1 cellular context compared by ENCODE assay signal in the genomic region with DNA sequence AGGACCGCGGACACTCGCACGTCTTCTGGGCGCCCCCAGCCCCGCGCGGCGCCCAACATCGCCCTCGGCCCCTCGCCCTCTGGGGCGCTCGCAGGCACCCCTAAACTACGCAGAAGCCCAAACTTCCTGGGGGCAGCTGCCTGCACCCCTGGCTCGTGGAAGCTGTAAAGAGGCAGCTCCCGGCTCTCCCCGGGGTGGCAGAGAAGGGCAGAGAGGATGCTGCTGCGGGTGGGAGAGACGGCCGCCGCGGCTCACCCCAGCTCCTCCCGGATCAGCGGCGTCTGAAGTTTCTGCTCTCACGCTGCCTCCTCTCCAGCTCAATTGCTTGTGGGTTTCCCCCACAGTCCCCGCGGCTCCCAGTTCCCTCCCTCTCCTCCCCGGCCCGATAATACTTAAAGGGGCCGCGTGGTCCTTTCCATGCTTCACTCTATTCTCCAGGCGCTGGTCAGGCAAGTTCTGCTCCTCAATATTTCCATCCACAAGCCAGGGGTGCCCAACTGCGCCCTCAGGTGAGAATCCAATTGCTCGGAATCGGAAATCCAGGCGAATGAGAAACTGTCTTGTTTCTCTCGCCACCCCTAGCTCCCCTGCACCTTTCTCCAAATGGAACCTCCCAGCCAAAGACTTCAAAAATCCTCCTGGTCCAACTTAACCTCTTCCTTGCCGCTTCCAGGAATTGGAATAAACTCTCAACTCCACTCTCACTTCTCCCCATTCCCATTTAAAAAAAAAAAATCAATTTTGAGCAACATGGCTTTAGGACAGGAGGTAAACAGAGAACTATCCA.
TF ChIP-seq lines count a peak whose summit lies in the region.

No MANE protein-coding gene starts in this region.

TF ChIP-seq in GM12878, 131 proteins besides CTCF, POLR2A, EP300 and RAD21 (continued from another document):
- TF ChIP-seq, protein P1, sequence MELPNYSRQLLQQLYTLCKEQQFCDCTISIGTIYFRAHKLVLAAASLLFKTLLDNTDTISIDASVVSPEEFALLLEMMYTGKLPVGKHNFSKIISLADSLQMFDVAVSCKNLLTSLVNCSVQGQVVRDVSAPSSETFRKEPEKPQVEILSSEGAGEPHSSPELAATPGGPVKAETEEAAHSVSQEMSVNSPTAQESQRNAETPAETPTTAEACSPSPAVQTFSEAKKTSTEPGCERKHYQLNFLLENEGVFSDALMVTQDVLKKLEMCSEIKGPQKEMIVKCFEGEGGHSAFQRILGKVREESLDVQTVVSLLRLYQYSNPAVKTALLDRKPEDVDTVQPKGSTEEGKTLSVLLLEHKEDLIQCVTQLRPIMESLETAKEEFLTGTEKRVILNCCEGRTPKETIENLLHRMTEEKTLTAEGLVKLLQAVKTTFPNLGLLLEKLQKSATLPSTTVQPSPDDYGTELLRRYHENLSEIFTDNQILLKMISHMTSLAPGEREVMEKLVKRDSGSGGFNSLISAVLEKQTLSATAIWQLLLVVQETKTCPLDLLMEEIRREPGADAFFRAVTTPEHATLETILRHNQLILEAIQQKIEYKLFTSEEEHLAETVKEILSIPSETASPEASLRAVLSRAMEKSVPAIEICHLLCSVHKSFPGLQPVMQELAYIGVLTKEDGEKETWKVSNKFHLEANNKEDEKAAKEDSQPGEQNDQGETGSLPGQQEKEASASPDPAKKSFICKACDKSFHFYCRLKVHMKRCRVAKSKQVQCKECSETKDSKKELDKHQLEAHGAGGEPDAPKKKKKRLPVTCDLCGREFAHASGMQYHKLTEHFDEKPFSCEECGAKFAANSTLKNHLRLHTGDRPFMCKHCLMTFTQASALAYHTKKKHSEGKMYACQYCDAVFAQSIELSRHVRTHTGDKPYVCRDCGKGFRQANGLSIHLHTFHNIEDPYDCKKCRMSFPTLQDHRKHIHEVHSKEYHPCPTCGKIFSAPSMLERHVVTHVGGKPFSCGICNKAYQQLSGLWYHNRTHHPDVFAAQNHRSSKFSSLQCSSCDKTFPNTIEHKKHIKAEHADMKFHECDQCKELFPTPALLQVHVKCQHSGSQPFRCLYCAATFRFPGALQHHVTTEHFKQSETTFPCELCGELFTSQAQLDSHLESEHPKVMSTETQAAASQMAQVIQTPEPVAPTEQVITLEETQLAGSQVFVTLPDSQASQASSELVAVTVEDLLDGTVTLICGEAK (IDR thresholded peaks at IDR 0.05; ENCODE audit: borderline replicate concordance), result no peak
- no peak for TF ChIP-seq ZNF384 (IDR thresholded peaks at IDR 0.05; ENCODE audit: borderline replicate concordance, low read depth, low read length)
- TF ChIP-seq SPI1 (IDR thresholded peaks at IDR 0.05; ENCODE audit: borderline replicate concordance, insufficient read depth, low read depth, low read length), result peak; percentile 62; the same call in 1 of the 2 replicates
- TF ChIP-seq, protein P2, sequence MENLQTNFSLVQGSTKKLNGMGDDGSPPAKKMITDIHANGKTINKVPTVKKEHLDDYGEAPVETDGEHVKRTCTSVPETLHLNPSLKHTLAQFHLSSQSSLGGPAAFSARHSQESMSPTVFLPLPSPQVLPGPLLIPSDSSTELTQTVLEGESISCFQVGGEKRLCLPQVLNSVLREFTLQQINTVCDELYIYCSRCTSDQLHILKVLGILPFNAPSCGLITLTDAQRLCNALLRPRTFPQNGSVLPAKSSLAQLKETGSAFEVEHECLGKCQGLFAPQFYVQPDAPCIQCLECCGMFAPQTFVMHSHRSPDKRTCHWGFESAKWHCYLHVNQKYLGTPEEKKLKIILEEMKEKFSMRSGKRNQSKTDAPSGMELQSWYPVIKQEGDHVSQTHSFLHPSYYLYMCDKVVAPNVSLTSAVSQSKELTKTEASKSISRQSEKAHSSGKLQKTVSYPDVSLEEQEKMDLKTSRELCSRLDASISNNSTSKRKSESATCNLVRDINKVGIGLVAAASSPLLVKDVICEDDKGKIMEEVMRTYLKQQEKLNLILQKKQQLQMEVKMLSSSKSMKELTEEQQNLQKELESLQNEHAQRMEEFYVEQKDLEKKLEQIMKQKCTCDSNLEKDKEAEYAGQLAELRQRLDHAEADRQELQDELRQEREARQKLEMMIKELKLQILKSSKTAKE (IDR thresholded peaks at IDR 0.05; ENCODE audit: low read depth, poor library complexity, severe bottlenecking), result peak; percentile 93
- TF ChIP-seq CBFB (IDR thresholded peaks at IDR 0.05; ENCODE audit: low read depth), result no peak
- peak; percentile 97 for TF ChIP-seq KLF5 (IDR thresholded peaks at IDR 0.05; ENCODE audit: partially characterized antibody)
- TF ChIP-seq ASH2L (IDR thresholded peaks at IDR 0.05; ENCODE audit: borderline replicate concordance, low read depth), result no peak
- TF ChIP-seq TCF7 (IDR thresholded peaks at IDR 0.05; ENCODE audit: borderline replicate concordance), result no peak
- TF ChIP-seq IKZF2 (IDR thresholded peaks at IDR 0.05), result peak; percentile 50 to 51; a peak in 1 of 4 replicates
- TF ChIP-seq, protein P3, sequence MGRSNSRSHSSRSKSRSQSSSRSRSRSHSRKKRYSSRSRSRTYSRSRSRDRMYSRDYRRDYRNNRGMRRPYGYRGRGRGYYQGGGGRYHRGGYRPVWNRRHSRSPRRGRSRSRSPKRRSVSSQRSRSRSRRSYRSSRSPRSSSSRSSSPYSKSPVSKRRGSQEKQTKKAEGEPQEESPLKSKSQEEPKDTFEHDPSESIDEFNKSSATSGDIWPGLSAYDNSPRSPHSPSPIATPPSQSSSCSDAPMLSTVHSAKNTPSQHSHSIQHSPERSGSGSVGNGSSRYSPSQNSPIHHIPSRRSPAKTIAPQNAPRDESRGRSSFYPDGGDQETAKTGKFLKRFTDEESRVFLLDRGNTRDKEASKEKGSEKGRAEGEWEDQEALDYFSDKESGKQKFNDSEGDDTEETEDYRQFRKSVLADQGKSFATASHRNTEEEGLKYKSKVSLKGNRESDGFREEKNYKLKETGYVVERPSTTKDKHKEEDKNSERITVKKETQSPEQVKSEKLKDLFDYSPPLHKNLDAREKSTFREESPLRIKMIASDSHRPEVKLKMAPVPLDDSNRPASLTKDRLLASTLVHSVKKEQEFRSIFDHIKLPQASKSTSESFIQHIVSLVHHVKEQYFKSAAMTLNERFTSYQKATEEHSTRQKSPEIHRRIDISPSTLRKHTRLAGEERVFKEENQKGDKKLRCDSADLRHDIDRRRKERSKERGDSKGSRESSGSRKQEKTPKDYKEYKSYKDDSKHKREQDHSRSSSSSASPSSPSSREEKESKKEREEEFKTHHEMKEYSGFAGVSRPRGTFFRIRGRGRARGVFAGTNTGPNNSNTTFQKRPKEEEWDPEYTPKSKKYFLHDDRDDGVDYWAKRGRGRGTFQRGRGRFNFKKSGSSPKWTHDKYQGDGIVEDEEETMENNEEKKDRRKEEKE (IDR thresholded peaks at IDR 0.05), result peak; percentile 89
- 0 out of 2 replicates have a peak, but pooled peaks have one; percentile 16 for TF ChIP-seq BMI1 (IDR thresholded peaks at IDR 0.05; ENCODE audit: borderline replicate concordance)
- no peak for TF ChIP-seq ZNF274 (IDR thresholded peaks at IDR 0.05; ENCODE audit: insufficient read depth, insufficient read length)
- peak; percentile 50; the same call in 1 of the 2 replicates for TF ChIP-seq IKZF1 (conservative IDR thresholded peaks at IDR 0.05)
- TF ChIP-seq POLR2AphosphoS5 (IDR thresholded peaks at IDR 0.05; ENCODE audit: low read length), result peak; percentile 77
- TF ChIP-seq MTA2 (IDR thresholded peaks at IDR 0.05; ENCODE audit: low read depth), result peak; percentile 45; the same call in 1 of the 2 replicates
- TF ChIP-seq, protein P4, sequence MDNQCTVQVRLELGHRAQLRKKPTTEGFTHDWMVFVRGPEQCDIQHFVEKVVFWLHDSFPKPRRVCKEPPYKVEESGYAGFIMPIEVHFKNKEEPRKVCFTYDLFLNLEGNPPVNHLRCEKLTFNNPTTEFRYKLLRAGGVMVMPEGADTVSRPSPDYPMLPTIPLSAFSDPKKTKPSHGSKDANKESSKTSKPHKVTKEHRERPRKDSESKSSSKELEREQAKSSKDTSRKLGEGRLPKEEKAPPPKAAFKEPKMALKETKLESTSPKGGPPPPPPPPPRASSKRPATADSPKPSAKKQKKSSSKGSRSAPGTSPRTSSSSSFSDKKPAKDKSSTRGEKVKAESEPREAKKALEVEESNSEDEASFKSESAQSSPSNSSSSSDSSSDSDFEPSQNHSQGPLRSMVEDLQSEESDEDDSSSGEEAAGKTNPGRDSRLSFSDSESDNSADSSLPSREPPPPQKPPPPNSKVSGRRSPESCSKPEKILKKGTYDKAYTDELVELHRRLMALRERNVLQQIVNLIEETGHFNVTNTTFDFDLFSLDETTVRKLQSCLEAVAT (IDR thresholded peaks at IDR 0.05), result peak; percentile 64
- TF ChIP-seq ATF7 (IDR thresholded peaks at IDR 0.05; ENCODE audit: low read depth), result peak; percentile 99
- TF ChIP-seq CHD1 (IDR thresholded peaks at IDR 0.05; ENCODE audit: low read depth, low read length), result peak; percentile 95
- peak; percentile 21 for TF ChIP-seq MEF2B (IDR thresholded peaks at IDR 0.05; ENCODE audit: partially characterized antibody, poor library complexity, severe bottlenecking)
- peak; percentile 100 for TF ChIP-seq RELB (IDR thresholded peaks at IDR 0.05; ENCODE audit: low read depth)
- TF ChIP-seq, protein P5, sequence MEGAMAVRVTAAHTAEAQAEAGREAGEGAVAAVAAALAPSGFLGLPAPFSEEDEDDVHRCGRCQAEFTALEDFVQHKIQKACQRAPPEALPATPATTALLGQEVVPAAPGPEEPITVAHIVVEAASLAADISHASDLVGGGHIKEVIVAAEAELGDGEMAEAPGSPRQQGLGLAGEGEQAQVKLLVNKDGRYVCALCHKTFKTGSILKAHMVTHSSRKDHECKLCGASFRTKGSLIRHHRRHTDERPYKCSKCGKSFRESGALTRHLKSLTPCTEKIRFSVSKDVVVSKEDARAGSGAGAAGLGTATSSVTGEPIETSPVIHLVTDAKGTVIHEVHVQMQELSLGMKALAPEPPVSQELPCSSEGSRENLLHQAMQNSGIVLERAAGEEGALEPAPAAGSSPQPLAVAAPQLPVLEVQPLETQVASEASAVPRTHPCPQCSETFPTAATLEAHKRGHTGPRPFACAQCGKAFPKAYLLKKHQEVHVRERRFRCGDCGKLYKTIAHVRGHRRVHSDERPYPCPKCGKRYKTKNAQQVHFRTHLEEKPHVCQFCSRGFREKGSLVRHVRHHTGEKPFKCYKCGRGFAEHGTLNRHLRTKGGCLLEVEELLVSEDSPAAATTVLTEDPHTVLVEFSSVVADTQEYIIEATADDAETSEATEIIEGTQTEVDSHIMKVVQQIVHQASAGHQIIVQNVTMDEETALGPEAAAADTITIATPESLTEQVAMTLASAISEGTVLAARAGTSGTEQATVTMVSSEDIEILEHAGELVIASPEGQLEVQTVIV (IDR thresholded peaks at IDR 0.05; ENCODE audit: borderline replicate concordance, partially characterized antibody), result peak; percentile 78
- no peak for TF ChIP-seq NRF1 (conservative IDR thresholded peaks at IDR 0.05; ENCODE audit: low read depth, low read length)
- TF ChIP-seq TAF1 (IDR thresholded peaks at IDR 0.05; ENCODE audit: borderline replicate concordance, low read depth, low read length), result peak; percentile 17; the same call in 1 of the 2 replicates
- TF ChIP-seq RELA (IDR thresholded peaks at IDR 0.05; ENCODE audit: borderline replicate concordance, partially characterized antibody), result peak; percentile 26
- TF ChIP-seq CBX3 (IDR thresholded peaks at IDR 0.05; ENCODE audit: borderline replicate concordance, low read depth), result no peak
- TF ChIP-seq NR2C2 (IDR thresholded peaks at IDR 0.05; ENCODE audit: borderline replicate concordance, control insufficient read depth, insufficient read length, low read depth), result no peak
- TF ChIP-seq CBX5 (IDR thresholded peaks at IDR 0.05; ENCODE audit: low read depth), result no peak
- TF ChIP-seq SRF (IDR thresholded peaks at IDR 0.05; ENCODE audit: low read depth in 2 of 2, low read length in 2 of 2), result no peak
- TF ChIP-seq FOXK2 (IDR thresholded peaks at IDR 0.05), result peak; percentile 96
- no peak for TF ChIP-seq NFYA (IDR thresholded peaks at IDR 0.05; ENCODE audit: borderline replicate concordance, low read depth, low read length)
- TF ChIP-seq JUND (IDR thresholded peaks at IDR 0.05; ENCODE audit: low read depth, low read length), result peak; percentile 92
- TF ChIP-seq DPF2 (IDR thresholded peaks at IDR 0.05), result 0 out of 2 replicates have a peak, but pooled peaks have one; percentile 48
- TF ChIP-seq NBN (IDR thresholded peaks at IDR 0.05), result peak; percentile 81
- TF ChIP-seq EZH2 (IDR thresholded peaks at IDR 0.05; ENCODE audit: borderline replicate concordance, control insufficient read depth, low read depth, low read length), result no peak
- TF ChIP-seq BHLHE40 (IDR thresholded peaks at IDR 0.05; ENCODE audit: borderline replicate concordance in 1 of 2, low read depth in 2 of 2, low read length in 1 of 2), result peak; percentile 86 to 89
- no peak for TF ChIP-seq MYC (IDR thresholded peaks at IDR 0.05; ENCODE audit: insufficient read depth, insufficient read length, insufficient replicate concordance, low read length, severe bottlenecking)
- peak; percentile 85 for TF ChIP-seq SREBF1 (IDR thresholded peaks at IDR 0.05; ENCODE audit: low read length)
